8 cellular contexts compared by ENCODE assay signal in the genomic region with DNA sequence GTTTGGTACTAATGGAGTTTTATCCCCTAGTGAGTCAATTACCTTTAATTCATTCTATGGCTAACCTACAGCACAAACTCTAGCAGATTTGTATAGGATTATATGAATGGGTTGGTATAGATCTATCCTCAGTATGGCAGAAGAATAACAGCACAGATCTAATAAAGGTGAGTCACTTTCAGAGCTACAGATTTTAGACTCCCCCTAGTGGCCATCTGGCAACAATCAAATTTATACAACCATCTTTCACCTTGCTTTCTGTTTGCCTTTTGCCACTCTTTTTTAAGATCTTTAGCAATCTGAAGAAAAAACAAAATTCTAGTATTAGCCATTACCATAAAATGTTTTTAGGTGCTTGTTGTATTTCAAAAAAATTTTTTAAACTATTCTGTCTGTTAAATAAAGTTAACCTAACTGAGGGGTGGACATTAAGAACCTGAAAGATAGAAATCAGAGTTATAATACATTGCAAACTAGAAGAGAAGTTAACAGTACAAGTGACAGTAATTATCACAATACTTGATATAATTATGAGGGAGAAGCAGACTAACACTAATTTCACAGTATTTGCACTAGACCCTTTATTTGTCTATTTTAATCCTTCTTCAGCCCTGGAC. TPM values are rescaled to one million over a fixed set of nuclear protein-coding genes. Genes with fewer than 3 reads are reported as not detected.
DNase-seq lines count a peak whose midpoint lies in the region; ATAC-seq and TF ChIP-seq lines count a peak whose summit lies in the region.

No MANE protein-coding gene starts in this region.

- intact Hi-C loops in ascending aorta (cut with DNase I) = loop anchor here (1.0 kb wide), 1 partner anchor 60 kb away; no protein-coding TSS in a partner anchor

- H3K27me3 ChIP-seq in ascending aorta = no peaks in the 10 kb centered on the region

- no peak overlapping the region for H3K27ac ChIP-seq in ascending aorta

- peak in 2 of 3 experiments; percentile 66 to 69 for TF ChIP-seq CTCF in ascending aorta (IDR thresholded peaks at IDR 0.05)

- no peaks in the 10 kb centered on the region for H3K9me3 ChIP-seq in ascending aorta

- no peaks in the 10 kb centered on the region for H3K4me1 ChIP-seq in ascending aorta

- H3K36me3 ChIP-seq in ascending aorta = no peaks in the 10 kb centered on the region

- DNase-seq in NCI-H510A treated with DMSO at 0.1 percent for 48 hours (lab: John Stamatoyannopoulos, UW) = peak; percentile 77
- no peak for DNase-seq in NCI-H510A (lab: John Stamatoyannopoulos, UW)
- DNase-seq in GM19238 (ENCODE audit: insufficient read length, low spot score) = peak; percentile 21
- peak; percentile 28 for DNase-seq in NCI-H526 treated with DMSO at 0.1 percent for 48 hours (lab: John Stamatoyannopoulos, UW)
- DNase-seq in ascending aorta (ENCODE audit: low spot score in 2 of 2) = no peak
- DNase-seq in iPS-NIHi7 (ENCODE audit: extremely low spot score) = peak; percentile 51
- DNase-seq in superior temporal gyrus (ENCODE audit: extremely low spot score) = peak; percentile 85

- no peak overlapping the region for H3K4me3 ChIP-seq in ascending aorta

- ATAC-seq in HG03354 (IDR thresholded peaks at IDR 0.05; ENCODE audit: poor library complexity, severe bottlenecking, unreplicated experiment) = peak; percentile 85

RNA-seq across cellular contexts. Expression of gene DDIAS, which starts 25.8 kb away (rescaled TPM):
- total RNA-seq in ascending aorta = 0.11 TPM

RNA-seq across cellular contexts. Expression of gene PRCP, which starts 27.1 kb away (rescaled TPM):
- 151 TPM for total RNA-seq in ascending aorta

Comparison
In these comparisons a context has a peak if more than half of its experiments do, and no peak if none do; other contexts are left out.
1. DNase-seq: peak in NCI-H510A treated with DMSO at 0.1 percent for 48 hours (single experiment), GM19238 (single experiment), NCI-H526 treated with DMSO at 0.1 percent for 48 hours (single experiment), iPS-NIHi7 (single experiment) and superior temporal gyrus (single experiment); none in NCI-H510A (single experiment) and ascending aorta (0 of 2).